In the genomic region with DNA sequence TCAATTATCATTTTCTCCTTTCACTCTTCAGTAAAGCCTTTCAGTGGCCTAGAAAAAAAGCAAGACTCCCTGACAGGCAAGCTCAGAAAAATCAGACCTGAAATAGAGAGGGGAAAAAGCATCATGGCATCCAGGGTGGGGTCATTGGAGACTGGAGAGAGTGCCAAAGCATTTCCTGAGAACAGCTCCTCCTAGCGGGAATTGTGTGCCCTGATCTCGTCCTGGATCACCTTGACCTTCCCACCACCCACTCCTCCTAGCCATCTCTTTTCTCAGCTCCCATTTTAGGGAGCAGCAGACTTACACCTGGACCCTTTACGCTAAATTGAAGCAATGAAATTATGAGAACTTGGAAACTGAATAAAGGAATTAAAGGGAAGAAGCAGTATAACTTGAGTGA, we compare ENCODE assay signal across 13 cellular contexts.
DNase-seq lines count a peak whose midpoint lies in the region; ATAC-seq and TF ChIP-seq lines count a peak whose summit lies in the region.
"Had no signal": no experiment of that assay in that cellular context is flagged by ENCODE, and none has a peak within 500 bp of the region (broad histone marks: within the 10 kb centered on the region; RNA-seq: fewer than 3 reads in every experiment).

No MANE protein-coding gene starts in this region.

- H2BK5ac ChIP-seq in mesendoderm (ENCODE audit: low read length) = no peak overlapping the region

- DNase-seq in GM12865 (ENCODE audit: low read depth) = peak; percentile 18
- DNase-seq in HT1080 (ENCODE audit: low read depth) = peak; percentile 38
- peak; percentile 72 for DNase-seq in mesendoderm
- DNase-seq in substantia nigra (lab: John Stamatoyannopoulos, UW) = no peak
- DNase-seq in T1000 (lab: John Stamatoyannopoulos, UW) = no peak
- no peak for DNase-seq in NCI-H1048 (lab: John Stamatoyannopoulos, UW)
- DNase-seq: activated CD8-positive, alpha-beta memory T cell treated with anti-CD3 and anti-CD28 coated beads, Interleukin-2, amount 10 ng/mL, durations not matched to agents 7 days and 5 days; DMS79; heart right ventricle; mesenchymal stem cell; right cardiac atrium had no signal

- H3K79me2 ChIP-seq in mesendoderm (ENCODE audit: control insufficient read depth, insufficient read depth, low read length) = no peaks in the 10 kb centered on the region

- H3K23ac ChIP-seq in mesendoderm (ENCODE audit: low read length) = no peak overlapping the region

- H3K56ac ChIP-seq in mesendoderm (ENCODE audit: low read length) = no peak overlapping the region

- H4K5ac ChIP-seq in mesendoderm (ENCODE audit: low read length) = no peak overlapping the region

- H3K4ac ChIP-seq in mesendoderm (ENCODE audit: low read depth, low read length) = no peak overlapping the region

- H2BK15ac ChIP-seq in mesendoderm (replicated peaks; ENCODE audit: low read depth) = no peak overlapping the region

- no peak overlapping the region for H3K4me2 ChIP-seq in mesendoderm (ENCODE audit: low read length)

- no CpG with 5 or more reads among the region's 3 CpGs for WGBS in mesendoderm (ENCODE audit: extremely low coverage, insufficient coverage, low lambda C conversion rate)

- H3K36me3 ChIP-seq in mesendoderm (ENCODE audit: control insufficient read depth, insufficient read depth, low read length) = no peaks in the 10 kb centered on the region
- H3K36me3 ChIP-seq: heart right ventricle had no signal

- no peak overlapping the region for H3K9ac ChIP-seq in mesendoderm (ENCODE audit: low read length)

- no peak overlapping the region for H3K27ac ChIP-seq in mesendoderm (ENCODE audit: low read depth, low read length)
- H3K27ac ChIP-seq in substantia nigra (ENCODE audit: low read depth, low read length, poor library complexity, severe bottlenecking) = no peak overlapping the region
- H3K27ac ChIP-seq: heart right ventricle had no signal

- no peak overlapping the region for H4K8ac ChIP-seq in mesendoderm (ENCODE audit: low read depth, low read length)

- H3K79me1 ChIP-seq in mesendoderm (ENCODE audit: low read length) = no peaks in the 10 kb centered on the region

- peak; percentile 32 for TF ChIP-seq CTCF in GM12865 (IDR thresholded peaks at IDR 0.05; ENCODE audit: insufficient read depth, low read depth, low read length, missing control alignments)
- TF ChIP-seq CTCF in WI38 (IDR thresholded peaks at IDR 0.05; ENCODE audit: low read depth, low read length) = 0 out of 2 replicates have a peak, but pooled peaks have one; percentile 19

- no peak overlapping the region for H3K18ac ChIP-seq in mesendoderm (ENCODE audit: low read length)

- ATAC-seq in HG03439 (IDR thresholded peaks at IDR 0.05; ENCODE audit: unreplicated experiment) = no peak
- ATAC-seq: activated CD8-positive, alpha-beta memory T cell treated with anti-CD3 and anti-CD28 coated beads, Interleukin-2, amount 10 ng/mL, durations not matched to agents 7 days and 5 days; heart right ventricle; right cardiac atrium had no signal

- H2AK5ac ChIP-seq in mesendoderm (ENCODE audit: low read length) = no peak overlapping the region

- no peaks in the 10 kb centered on the region for H3K27me3 ChIP-seq in mesendoderm (ENCODE audit: insufficient read depth, low read length, poor library complexity)
- H3K27me3 ChIP-seq: heart right ventricle had no signal

- no peak overlapping the region for H2BK120ac ChIP-seq in mesendoderm (ENCODE audit: low read depth, low read length)

- H3K4me3 ChIP-seq in GM12865 (ENCODE audit: low read depth, low read length) = no peak overlapping the region
- no peak overlapping the region for H3K4me3 ChIP-seq in WI38 (ENCODE audit: low read depth, low read length)
- no peak overlapping the region for H3K4me3 ChIP-seq in mesendoderm (ENCODE audit: low read length)
- H3K4me3 ChIP-seq: heart right ventricle had no signal

- no peaks in the 10 kb centered on the region for H3K4me1 ChIP-seq in mesendoderm (ENCODE audit: control insufficient read depth, low read depth, low read length)
- H3K4me1 ChIP-seq: heart right ventricle had no signal

Comparison
In these comparisons a context has a peak if more than half of its experiments do, and no peak if none do; other contexts are left out.
1. DNase-seq: peak in GM12865 (single experiment), HT1080 (single experiment) and mesendoderm (single experiment); none in substantia nigra (0 of 49), T1000 (single experiment) and NCI-H1048 (single experiment).